Comparison of ENCODE assay signal across 16 cellular contexts in genomic region chr22:27996529-27996925, GRCh38.
"Had no signal": no experiment of that assay in that cellular context is flagged by ENCODE, and none has a peak within 500 bp of the region (broad histone marks: within the 10 kb centered on the region; RNA-seq: fewer than 3 reads in every experiment).

No MANE protein-coding gene starts in this region.

- H3K4me3 ChIP-seq: adrenal gland, ascending aorta, colonic mucosa, dorsolateral prefrontal cortex, hepatocyte, tibial nerve, uterus had no signal

- H3K27ac ChIP-seq: adrenal gland, ascending aorta, colonic mucosa, dorsolateral prefrontal cortex, hepatocyte, tibial nerve, uterus had no signal

- H3K4me2 ChIP-seq: hepatocyte had no signal

- H3K9me3 ChIP-seq: adrenal gland, ascending aorta, colonic mucosa, tibial nerve, uterus had no signal

- H2AFZ ChIP-seq: hepatocyte had no signal

- DNase-seq: activated CD4-positive, alpha-beta T cell treated with anti-CD3 and anti-CD28 coated beads for 1 hour; activated naive CD4-positive, alpha-beta T cell; activated T-cell treated with anti-CD3 and anti-CD28 coated beads, Interleukin-2, amount 50 U/mL, for 1 hour; adrenal gland; colonic mucosa; effector memory CD8-positive, alpha-beta T cell; foreskin melanocyte; immature natural killer cell; stimulated activated CD4-positive, alpha-beta T cell treated with anti-CD3 and anti-CD28 coated beads, Interleukin-12 subunit alpha, Interleukin-12 subunit beta, amount 100 ng/mL, for 4 hours; T-helper 2 cell had no signal

- ATAC-seq: effector memory CD8-positive, alpha-beta T cell; esophagus mucosa had no signal

- H3K4me1 ChIP-seq: adrenal gland, ascending aorta, colonic mucosa, uterus had no signal

- H3K36me3 ChIP-seq: colonic mucosa, uterus had no signal

- H3K27me3 ChIP-seq: adrenal gland, ascending aorta, colonic mucosa, dorsolateral prefrontal cortex, hepatocyte, tibial nerve, uterus had no signal
